27 cellular contexts compared by ENCODE assay signal in genomic region chr3:47860206-47860605, GRCh38. TPM values are rescaled to one million over a fixed set of nuclear protein-coding genes. Genes with fewer than 3 reads are reported as not detected.
DNase-seq lines count a peak whose midpoint lies in the region; ATAC-seq and TF ChIP-seq lines count a peak whose summit lies in the region.
"Had no signal": no experiment of that assay in that cellular context is flagged by ENCODE, and none has a peak within 500 bp of the region (broad histone marks: within the 10 kb centered on the region; RNA-seq: fewer than 3 reads in every experiment).

No MANE protein-coding gene starts in this region.

- H3K9me3 Mint-ChIP-seq in natural killer cell treated with Interleukin-12 subunit alpha and Interleukin-12 subunit beta and Interleukin-15 and Interleukin-18, amount 100 ng/mL, for 72 hours = no peaks in the 10 kb centered on the region
- no peaks in the 10 kb centered on the region for H3K9me3 Mint-ChIP-seq in natural killer cell
- H3K9me3 Mint-ChIP-seq in naive thymus-derived CD4-positive, alpha-beta T cell = no peaks in the 10 kb centered on the region
- H3K9me3 Mint-ChIP-seq: CD14-positive monocyte, IgD-negative memory B cell had no signal

- peaks cover 63% of the 10 kb centered on the region for H3K36me3 ChIP-seq in upper lobe of right lung
- peaks cover 0 to 28% (median 3%) of the 10 kb centered on the region in 3 experiments for H3K36me3 ChIP-seq in naive thymus-derived CD4-positive, alpha-beta T cell (ENCODE audit: control insufficient read depth in 2 of 3, insufficient read depth in 3 of 3, low read length in 3 of 3)
- H3K36me3 ChIP-seq: BE2C had no signal

- no peak overlapping the region for H3K4me3 Mint-ChIP-seq in natural killer cell treated with Interleukin-12 subunit alpha and Interleukin-12 subunit beta and Interleukin-15 and Interleukin-18, amount 100 ng/mL, for 72 hours
- no peak overlapping the region for H3K4me3 Mint-ChIP-seq in natural killer cell
- H3K4me3 Mint-ChIP-seq in naive thymus-derived CD4-positive, alpha-beta T cell = no peak overlapping the region
- H3K4me3 Mint-ChIP-seq: CD14-positive monocyte, IgD-negative memory B cell had no signal

- TF ChIP-seq CTCF in natural killer cell (IDR thresholded peaks at IDR 0.05) (no peak), upper lobe of right lung (IDR thresholded peaks at IDR 0.05) (no peak)

- no peaks in the 10 kb centered on the region for H3K27me3 ChIP-seq in upper lobe of right lung
- no peaks in the 10 kb centered on the region for H3K27me3 ChIP-seq in naive thymus-derived CD4-positive, alpha-beta T cell (ENCODE audit: control insufficient read depth in 2 of 2, insufficient read depth in 2 of 2, low read length in 2 of 2)
- H3K27me3 ChIP-seq: BE2C had no signal

- H3K4me1 Mint-ChIP-seq in natural killer cell treated with Interleukin-12 subunit alpha and Interleukin-12 subunit beta and Interleukin-15 and Interleukin-18, amount 100 ng/mL, for 72 hours (ENCODE audit: low read depth in 2 of 2) = no peaks in the 10 kb centered on the region
- H3K4me1 Mint-ChIP-seq in natural killer cell = no peaks in the 10 kb centered on the region
- H3K4me1 Mint-ChIP-seq in naive thymus-derived CD4-positive, alpha-beta T cell = peaks cover 0 to 2% (median 0%) of the 10 kb centered on the region in 7 donors
- H3K4me1 Mint-ChIP-seq: CD14-positive monocyte had no signal

- DNase-seq in activated effector memory CD4-positive, alpha-beta T cell treated with anti-CD3 and anti-CD28 coated beads, Interleukin-2, amount 50 U/mL, for 16 hours = peak; percentile 53
- DNase-seq in activated effector memory CD4-positive, alpha-beta T cell treated with Interleukin-2 at 50 U/mL for 16 hours = no peak
- DNase-seq in natural killer cell treated with Interleukin-12 subunit alpha and Interleukin-12 subunit beta and Interleukin-15 and Interleukin-18, amount 100 ng/mL, for 72 hours (ENCODE audit: low spot score) = peak; percentile 31
- DNase-seq in natural killer cell (no peak), mesenteric fat pad (ENCODE audit: low spot score) (peak; percentile 53), upper lobe of right lung (peak; percentile 45), SKM-1 treated with dmso at 0.1 percent for 144 hours (lab: John Stamatoyannopoulos, UW; ENCODE audit: unreplicated experiment) (no peak)
- DNase-seq in naive thymus-derived CD4-positive, alpha-beta T cell = no peak
- DNase-seq: 8988T, ACHN, BE2C, Calu3, DMS153, DND-41, Karpas-422, NCI-H1092, NCI-H1417 treated with DMSO at 0.1 percent for 48 hours, NCI-H1694 treated with DMSO at 0.1 percent for 48 hours, NCI-H2081, NCI-H226, NCI-H510A, NCI-H69, RPMI8226, SHP77 treated with DMSO at 0.1 percent for 48 hours had no signal

- POLR2A ChIA-PET in naive thymus-derived CD4-positive, alpha-beta T cell (lab: Charles Lee) = no interaction called here

- H3K27ac Mint-ChIP-seq in natural killer cell treated with Interleukin-12 subunit alpha and Interleukin-12 subunit beta and Interleukin-15 and Interleukin-18, amount 100 ng/mL, for 72 hours = no peak overlapping the region
- no peak overlapping the region for H3K27ac Mint-ChIP-seq in natural killer cell
- no peak overlapping the region for H3K27ac Mint-ChIP-seq in naive thymus-derived CD4-positive, alpha-beta T cell
- H3K27ac Mint-ChIP-seq: CD14-positive monocyte had no signal

- peaks cover 3% of the 10 kb centered on the region for H3K36me3 Mint-ChIP-seq in natural killer cell treated with Interleukin-12 subunit alpha and Interleukin-12 subunit beta and Interleukin-15 and Interleukin-18, amount 100 ng/mL, for 72 hours
- no peaks in the 10 kb centered on the region for H3K36me3 Mint-ChIP-seq in natural killer cell
- peaks cover 0 to 11% (median under 1%) of the 10 kb centered on the region in 5 donors for H3K36me3 Mint-ChIP-seq in naive thymus-derived CD4-positive, alpha-beta T cell

- CTCF ChIA-PET in naive thymus-derived CD4-positive, alpha-beta T cell (lab: Charles Lee) = interaction anchor here (1.6 kb wide), 1 partner anchor 35 kb away, joined by 4 read pairs; no protein-coding TSS in a partner anchor

- no peaks in the 10 kb centered on the region for H3K9me3 ChIP-seq in upper lobe of right lung
- no peaks in the 10 kb centered on the region for H3K9me3 ChIP-seq in naive thymus-derived CD4-positive, alpha-beta T cell (ENCODE audit: control insufficient read depth in 2 of 3, low read length in 3 of 3)
- H3K9me3 ChIP-seq: BE2C had no signal

- H3K4me1 ChIP-seq in upper lobe of right lung = no peaks in the 10 kb centered on the region
- H3K4me1 ChIP-seq in naive thymus-derived CD4-positive, alpha-beta T cell (ENCODE audit: control insufficient read depth in 2 of 2, insufficient read depth in 2 of 2, low read length in 2 of 2) = no peaks in the 10 kb centered on the region
- H3K4me1 ChIP-seq: BE2C had no signal

- H3K27ac ChIP-seq in upper lobe of right lung = no peak overlapping the region
- H3K27ac ChIP-seq in naive thymus-derived CD4-positive, alpha-beta T cell (ENCODE audit: low read depth, low read length) = no peak overlapping the region
- H3K27ac ChIP-seq: HL-60 had no signal

- H3K4me3 ChIP-seq in upper lobe of right lung = no peak overlapping the region
- H3K4me3 ChIP-seq in naive thymus-derived CD4-positive, alpha-beta T cell (ENCODE audit: low read length) = no peak overlapping the region

- ATAC-seq in natural killer cell treated with Interleukin-12 subunit alpha and Interleukin-12 subunit beta and Interleukin-15 and Interleukin-18, amount 100 ng/mL, for 72 hours = no peak
- no peak for ATAC-seq in natural killer cell
- no peak for ATAC-seq in upper lobe of right lung
- no peak for ATAC-seq in naive thymus-derived CD4-positive, alpha-beta T cell

- intact Hi-C loops in natural killer cell (cut with micrococcal nuclease) (no loop called here), upper lobe of right lung (cut with DNase I) (no loop called here)
- intact Hi-C loops in naive thymus-derived CD4-positive, alpha-beta T cell (cut with micrococcal nuclease) = no loop called here

- no peaks in the 10 kb centered on the region for H3K27me3 Mint-ChIP-seq in natural killer cell treated with Interleukin-12 subunit alpha and Interleukin-12 subunit beta and Interleukin-15 and Interleukin-18, amount 100 ng/mL, for 72 hours
- no peaks in the 10 kb centered on the region for H3K27me3 Mint-ChIP-seq in natural killer cell (ENCODE audit: low read depth in 2 of 2)
- no peaks in the 10 kb centered on the region for H3K27me3 Mint-ChIP-seq in naive thymus-derived CD4-positive, alpha-beta T cell
- H3K27me3 Mint-ChIP-seq: IgD-negative memory B cell had no signal

RNA-seq across cellular contexts. Expression of gene DHX30, which starts 57.3 kb away (rescaled TPM):
- 100 to 1,000 TPM; 101 to 177 TPM for total RNA-seq in natural killer cell treated with Interleukin-12 subunit alpha and Interleukin-12 subunit beta and Interleukin-15 and Interleukin-18, amount 100 ng/mL, for 72 hours
- total RNA-seq in natural killer cell = 10 to 100 TPM; 72.0 to 83.4 (median 82.1) TPM
- total RNA-seq in mesenteric fat pad = 52.2 TPM
- 62.0 TPM for total RNA-seq in upper lobe of right lung
- total RNA-seq in naive thymus-derived CD4-positive, alpha-beta T cell = 100 to 1,000 TPM in 1 of 5 experiments, 10 to 100 TPM in 4; 64.1 to 103 (median 92.0) TPM
- polyA plus RNA-seq in naive thymus-derived CD4-positive, alpha-beta T cell = 10 to 100 TPM; 27.8 to 65.8 TPM

Comparison
In these comparisons a context has a peak if more than half of its experiments do, and no peak if none do; other contexts are left out.
1. DNase-seq: peak in activated effector memory CD4-positive, alpha-beta T cell treated with anti-CD3 and anti-CD28 coated beads, Interleukin-2, amount 50 U/mL, for 16 hours (single experiment), natural killer cell treated with Interleukin-12 subunit alpha and Interleukin-12 subunit beta and Interleukin-15 and Interleukin-18, amount 100 ng/mL, for 72 hours (single experiment), mesenteric fat pad (single experiment) and upper lobe of right lung (single experiment); none in activated effector memory CD4-positive, alpha-beta T cell treated with Interleukin-2 at 50 U/mL for 16 hours (single experiment), natural killer cell (single experiment), naive thymus-derived CD4-positive, alpha-beta T cell (0 of 9) and SKM-1 treated with dmso at 0.1 percent for 144 hours (single experiment).